In the genomic region with DNA sequence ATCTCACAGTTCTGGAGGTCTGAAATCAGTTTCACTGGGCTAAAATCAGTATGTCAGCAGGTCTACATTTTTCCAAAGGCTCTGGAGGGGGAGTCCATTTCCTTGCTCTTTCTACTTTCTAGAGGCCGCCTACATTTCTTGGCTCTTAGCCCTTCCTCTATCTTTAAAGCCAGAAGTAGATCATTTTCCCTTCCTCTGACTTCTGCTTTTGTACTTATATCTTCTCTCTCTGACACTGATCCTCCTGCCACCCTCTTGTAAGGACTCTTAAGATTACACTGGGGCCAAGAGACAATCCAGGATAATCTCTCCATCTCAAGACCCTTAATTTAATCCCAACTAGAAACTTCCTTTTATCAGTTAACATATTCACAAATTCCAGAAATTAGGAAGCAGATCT, we compare ENCODE assay signal across 32 cellular contexts. TPM values are rescaled to one million over a fixed set of nuclear protein-coding genes. Genes with fewer than 3 reads are reported as not detected.
"Had no signal": no experiment of that assay in that cellular context is flagged by ENCODE, and none has a peak within 500 bp of the region (broad histone marks: within the 10 kb centered on the region; RNA-seq: fewer than 3 reads in every experiment).

No MANE protein-coding gene starts in this region.

- H3K4me2 ChIP-seq: neural progenitor cell, smooth muscle cell had no signal

- H2AFZ ChIP-seq: neural progenitor cell, parathyroid adenoma had no signal

- H3K9me3 ChIP-seq: vagina had no signal

- H3K27me3 Mint-ChIP-seq: dendritic cell treated with granulocyte-macrophage colony-stimulating factor and Interleukin-4, amounts not matched to agents 40 ng/mL and 50 ng/mL, for 4 days; stimulated activated memory B cell treated with anti-CD40 and anti-IgM and Interleukin-4, amounts not matched to agents 10 μg/mL and 1 μg/mL and 100 μg/mL, for 72 hours; stimulated activated naive CD8-positive, alpha-beta T cell treated with anti-CD3 and anti-CD28 coated beads, Interleukin-15, amount 100 ng/mL, for 72 hours had no signal

- H3K79me2 ChIP-seq: parathyroid adenoma had no signal

- H3K4me3 Mint-ChIP-seq: activated T-helper 17 cell treated with anti-CD3 and anti-CD28 coated beads, Interleukin-2, amount 50 U/mL, for 72 hours; dendritic cell treated with granulocyte-macrophage colony-stimulating factor and Interleukin-4, amounts not matched to agents 40 ng/mL and 50 ng/mL, for 4 days; natural killer cell; neural progenitor cell; stimulated activated memory B cell treated with anti-CD40 and anti-IgM and Interleukin-4, amounts not matched to agents 10 μg/mL and 1 μg/mL and 100 μg/mL, for 72 hours; stimulated activated naive CD8-positive, alpha-beta T cell treated with anti-CD3 and anti-CD28 coated beads, Interleukin-15, amount 100 ng/mL, for 72 hours had no signal

- H3K9ac ChIP-seq: neural progenitor cell, parathyroid adenoma had no signal

- H3K4me1 ChIP-seq: breast epithelium, esophagus muscularis mucosa, left ventricle myocardium inferior, neural progenitor cell, parathyroid adenoma, right atrium auricular region, upper lobe of left lung, vagina had no signal

- DNase-seq: activated CD4-positive, alpha-beta T cell treated with anti-CD3 and anti-CD28 coated beads for 48 hours; activated CD4-positive, alpha-beta T cell treated with anti-CD3 and anti-CD28 coated beads, Interleukin-2, amount 50 U/mL, for 48 hours; activated CD8-positive, alpha-beta memory T cell treated with anti-CD3 and anti-CD28 coated beads for 24 hours; activated naive CD4-positive, alpha-beta T cell; central memory CD4-positive, alpha-beta T cell; foreskin melanocyte; left ventricle myocardium inferior; mesendoderm; natural killer cell; occipital lobe; stimulated activated CD4-positive, alpha-beta T cell treated with anti-CD3 and anti-CD28 coated beads, Interleukin-1b, Interleukin-23, amount 100 ng/mL, for 48 hours; stimulated activated CD4-positive, alpha-beta T cell treated with anti-CD3 and anti-CD28 coated beads, Interleukin-4, amount 100 ng/mL, for 4 hours; stimulated activated CD8-positive, alpha-beta memory T cell treated with anti-CD3 and anti-CD28 coated beads, Interleukin-4, amount 100 ng/mL, for 48 hours; stimulated activated naive CD8-positive, alpha-beta T cell treated with anti-CD3 and anti-CD28 coated beads, Interleukin-15, amount 100 ng/mL, for 72 hours; substantia nigra; T-helper 2 cell; upper lobe of left lung; WERI-Rb-1 had no signal

- FAIRE-seq: islet of Langerhans had no signal

- H3K27me3 ChIP-seq: breast epithelium, esophagus muscularis mucosa, neural progenitor cell, right atrium auricular region, upper lobe of left lung, vagina had no signal

- H3K4me1 Mint-ChIP-seq: activated T-helper 17 cell treated with anti-CD3 and anti-CD28 coated beads, Interleukin-2, amount 50 U/mL, for 72 hours; natural killer cell; neural progenitor cell; stimulated activated naive CD8-positive, alpha-beta T cell treated with anti-CD3 and anti-CD28 coated beads, Interleukin-15, amount 100 ng/mL, for 72 hours had no signal

- H3K27ac Mint-ChIP-seq: activated naive CD4-positive, alpha-beta T cell treated with anti-CD3 and anti-CD28 coated beads, Interleukin-2, amount 50 U/mL, for 72 hours; activated T-helper 17 cell treated with anti-CD3 and anti-CD28 coated beads, Interleukin-2, amount 50 U/mL, for 72 hours; dendritic cell treated with granulocyte-macrophage colony-stimulating factor and Interleukin-4, amounts not matched to agents 40 ng/mL and 50 ng/mL, for 4 days; natural killer cell; neural progenitor cell; stimulated activated memory B cell treated with anti-CD40 and anti-IgM and Interleukin-4, amounts not matched to agents 10 μg/mL and 1 μg/mL and 100 μg/mL, for 72 hours; stimulated activated naive CD8-positive, alpha-beta T cell treated with anti-CD3 and anti-CD28 coated beads, Interleukin-15, amount 100 ng/mL, for 72 hours had no signal

- H3K4me3 ChIP-seq: breast epithelium, esophagus muscularis mucosa, left ventricle myocardium inferior, lung, neural progenitor cell, right atrium auricular region, smooth muscle cell, upper lobe of left lung, vagina had no signal

- ATAC-seq: activated CD4-positive, CD25-positive, alpha-beta regulatory T cell treated with anti-CD3 and anti-CD28 coated beads, Interleukin-2, amount 50 U/mL, for 24 hours; activated naive CD4-positive, alpha-beta T cell treated with anti-CD3 and anti-CD28 coated beads, Interleukin-2, amount 50 U/mL, for 72 hours; activated T-helper 17 cell treated with anti-CD3 and anti-CD28 coated beads, Interleukin-2, amount 50 U/mL, for 72 hours; natural killer cell; stimulated activated memory B cell treated with anti-CD40 and anti-IgM and Interleukin-4, amounts not matched to agents 10 μg/mL and 1 μg/mL and 100 μg/mL, for 72 hours; stimulated activated naive CD8-positive, alpha-beta T cell treated with anti-CD3 and anti-CD28 coated beads, Interleukin-15, amount 100 ng/mL, for 72 hours had no signal

- H3K36me3 Mint-ChIP-seq: neural progenitor cell; stimulated activated memory B cell treated with anti-CD40 and anti-IgM and Interleukin-4, amounts not matched to agents 10 μg/mL and 1 μg/mL and 100 μg/mL, for 72 hours had no signal

- H3K36me3 ChIP-seq: breast epithelium, esophagus muscularis mucosa, left ventricle myocardium inferior, neural progenitor cell, right atrium auricular region, upper lobe of left lung, vagina, WERI-Rb-1 had no signal

- H3K27ac ChIP-seq: breast epithelium, esophagus muscularis mucosa, left ventricle myocardium inferior, neural progenitor cell, parathyroid adenoma, right atrium auricular region, upper lobe of left lung, vagina, WERI-Rb-1 had no signal

RNA-seq across cellular contexts. Expression of gene MSH4, which starts 41.4 kb away (rescaled TPM):
- total RNA-seq: smooth muscle cell had no signal
- polyA plus RNA-seq: smooth muscle cell had no signal
